21 cellular contexts compared by ENCODE assay signal in genomic region chr22:50178471-50178864, GRCh38. TPM values are rescaled to one million over a fixed set of nuclear protein-coding genes. Genes with fewer than 3 reads are reported as not detected.
"Had no signal": no experiment of that assay in that cellular context is flagged by ENCODE, and none has a peak within 500 bp of the region (broad histone marks: within the 10 kb centered on the region; RNA-seq: fewer than 3 reads in every experiment).

No MANE protein-coding gene starts in this region.

- H3K4me1 ChIP-seq: neural progenitor cell, parathyroid adenoma, psoas muscle, right lobe of liver, testis, transverse colon had no signal

- H3K4me1 Mint-ChIP-seq: mesothelial cell of epicardium had no signal

- H3K27ac ChIP-seq: heart left ventricle, neural progenitor cell, parathyroid adenoma, psoas muscle, right lobe of liver, testis, transverse colon had no signal

- H3K9me3 Mint-ChIP-seq: mesothelial cell of epicardium; natural killer cell; neural progenitor cell; stimulated activated naive B cell treated with anti-CD40 and anti-IgM and Interleukin-4, amounts not matched to agents 10 μg/mL and 1 μg/mL and 100 μg/mL, for 72 hours; stimulated activated naive CD8-positive, alpha-beta T cell treated with anti-CD3 and anti-CD28 coated beads, Interleukin-15, amount 100 ng/mL, for 72 hours had no signal

- H3K9ac ChIP-seq: neural progenitor cell, parathyroid adenoma had no signal

- H3K27ac Mint-ChIP-seq: mesothelial cell of epicardium; natural killer cell; neural progenitor cell; stimulated activated naive B cell treated with anti-CD40 and anti-IgM and Interleukin-4, amounts not matched to agents 10 μg/mL and 1 μg/mL and 100 μg/mL, for 72 hours; stimulated activated naive CD8-positive, alpha-beta T cell treated with anti-CD3 and anti-CD28 coated beads, Interleukin-15, amount 100 ng/mL, for 72 hours had no signal

- ATAC-seq: heart left ventricle; psoas muscle; right lobe of liver; stimulated activated naive B cell treated with anti-CD40 and anti-IgM and Interleukin-4, amounts not matched to agents 10 μg/mL and 1 μg/mL and 100 μg/mL, for 72 hours; stimulated activated naive CD8-positive, alpha-beta T cell treated with anti-CD3 and anti-CD28 coated beads, Interleukin-15, amount 100 ng/mL, for 72 hours had no signal

- H3K9me3 ChIP-seq: heart left ventricle, psoas muscle, right lobe of liver, testis, transverse colon had no signal

- H3K4me2 ChIP-seq: neural progenitor cell had no signal

- H3K36me3 ChIP-seq: heart left ventricle, neural progenitor cell, right lobe of liver, transverse colon had no signal

- H3K79me2 ChIP-seq: parathyroid adenoma had no signal

- H3K27me3 ChIP-seq: neural progenitor cell, right lobe of liver, testis had no signal

- DNase-seq: cortex of kidney; dorsolateral prefrontal cortex; effector CD8-positive, alpha-beta T cell; foreskin melanocyte; heart left ventricle; hippocampal formation; kidney glomerular epithelial cell; natural killer cell; occipital lobe; retina; stimulated activated CD4-positive, alpha-beta T cell treated with anti-CD3 and anti-CD28 coated beads, Interleukin-4, amount 100 ng/mL, for 4 hours; stimulated activated naive B cell treated with anti-CD40 and anti-IgM and Interleukin-4, amounts not matched to agents 10 μg/mL and 1 μg/mL and 100 μg/mL, for 72 hours; stimulated activated naive CD8-positive, alpha-beta T cell treated with anti-CD3 and anti-CD28 coated beads, Interleukin-15, amount 100 ng/mL, for 72 hours; testis had no signal

- H3K4me3 ChIP-seq: dorsolateral prefrontal cortex, heart left ventricle, neural progenitor cell, psoas muscle, right lobe of liver, transverse colon had no signal

- H3K36me3 Mint-ChIP-seq: natural killer cell had no signal

- H2AFZ ChIP-seq: neural progenitor cell, parathyroid adenoma had no signal

- H3K4me3 Mint-ChIP-seq: mesothelial cell of epicardium; natural killer cell; neural progenitor cell; stimulated activated naive B cell treated with anti-CD40 and anti-IgM and Interleukin-4, amounts not matched to agents 10 μg/mL and 1 μg/mL and 100 μg/mL, for 72 hours; stimulated activated naive CD8-positive, alpha-beta T cell treated with anti-CD3 and anti-CD28 coated beads, Interleukin-15, amount 100 ng/mL, for 72 hours had no signal

RNA-seq across cellular contexts. Expression of gene PANX2, which starts 7.9 kb away (rescaled TPM):
- total RNA-seq: skeletal muscle tissue had no signal
